In genomic region chr15:69760263-69760855, GRCh38 we compare ENCODE assay signal across 9 cellular contexts.
DNase-seq lines count a peak whose midpoint lies in the region; ATAC-seq and TF ChIP-seq lines count a peak whose summit lies in the region.
"Had no signal": no experiment of that assay in that cellular context is flagged by ENCODE, and none has a peak within 500 bp of the region (broad histone marks: within the 10 kb centered on the region; RNA-seq: fewer than 3 reads in every experiment).

No MANE protein-coding gene starts in this region.

- H4K20me1 ChIP-seq in SU-DHL-6 (ENCODE audit: low read depth, low read length): no peaks in the 10 kb centered on the region

- H3K4me1 Mint-ChIP-seq in MCF 10A (ENCODE audit: insufficient read depth, unreplicated experiment): peaks cover 23% of the 10 kb centered on the region

- H3K36me3 ChIP-seq in breast epithelium: no peaks in the 10 kb centered on the region
- H3K36me3 ChIP-seq in SU-DHL-6 (ENCODE audit: low read length): no peaks in the 10 kb centered on the region
- H3K36me3 ChIP-seq in transverse colon: no peaks in the 10 kb centered on the region

- H3K27ac Mint-ChIP-seq in MCF 10A (ENCODE audit: low read depth, unreplicated experiment): peak overlapping the region; percentile 73

- H3F3A ChIP-seq in SU-DHL-6 (ENCODE audit: insufficient read depth): no peaks in the 10 kb centered on the region

- H3K27me3 ChIP-seq in breast epithelium: no peaks in the 10 kb centered on the region
- H3K27me3 ChIP-seq in SU-DHL-6 (ENCODE audit: low read length): no peaks in the 10 kb centered on the region
- H3K27me3 ChIP-seq in transverse colon: no peaks in the 10 kb centered on the region

- DNase-seq in MCF 10A (ENCODE audit: unreplicated experiment) (peak; percentile 66), breast epithelium (ENCODE audit: low spot score in 2 of 2) (no peak), fibroblast of villous mesenchyme (ENCODE audit: low read depth) (peak; percentile 95), transverse colon (no peak), UCSD-AML1 (lab: John Stamatoyannopoulos, UW; ENCODE audit: unreplicated experiment) (no peak), dermis blood vessel endothelial cell (no peak)
- DNase-seq: NCI-H2081 treated with DMSO at 0.1 percent for 48 hours had no signal

- peak overlapping the region; percentile 5 for H3K4me2 ChIP-seq in SU-DHL-6 (ENCODE audit: low read depth, low read length, poor library complexity, severe bottlenecking)

- H3K4me3 ChIP-seq in breast epithelium (no peak overlapping the region), SU-DHL-6 (ENCODE audit: insufficient read depth, low read length, poor library complexity, severe bottlenecking) (no peak overlapping the region), fibroblast of villous mesenchyme (ENCODE audit: low read depth, low read length) (no peak overlapping the region), transverse colon (no peak overlapping the region)

- no peaks in the 10 kb centered on the region for H3K27me3 Mint-ChIP-seq in MCF 10A (ENCODE audit: insufficient read depth, unreplicated experiment)

- H3K4me1 ChIP-seq in breast epithelium (no peaks in the 10 kb centered on the region), transverse colon (peaks cover 6 to 14% (median 8%) of the 10 kb centered on the region in 4 donors)

- H3K27ac ChIP-seq in breast epithelium: peak overlapping the region in 1 of 2 donors; percentile 77
- H3K27ac ChIP-seq in SU-DHL-6 (ENCODE audit: low read depth, low read length): peak overlapping the region; percentile 11; the same call in 1 of the 2 replicates
- H3K27ac ChIP-seq in transverse colon: peak overlapping the region in 3 of 4 donors; percentile 21 to 47 (median 31)

- no peaks in the 10 kb centered on the region for H3K79me2 ChIP-seq in SU-DHL-6 (ENCODE audit: insufficient read depth, low read length)

- no TSS peak for BruUV-seq in MCF 10A (replicated peaks; lab: Mats Ljungman, UMichigan)

- TF ChIP-seq EP300 in transverse colon (IDR thresholded peaks at IDR 0.05; ENCODE audit: low read depth): no peak

- TF ChIP-seq CTCF in MCF 10A (IDR thresholded peaks at IDR 0.05; ENCODE audit: unreplicated experiment) (no peak), breast epithelium (IDR thresholded peaks at IDR 0.05) (no peak), SU-DHL-6 (IDR thresholded peaks at IDR 0.05; ENCODE audit: insufficient read depth, low read length, poor library complexity, severe bottlenecking) (no peak), fibroblast of villous mesenchyme (IDR thresholded peaks at IDR 0.05; ENCODE audit: insufficient read depth, low read depth, low read length) (no peak), transverse colon (IDR thresholded peaks at IDR 0.05) (no peak)

- intact Hi-C loops in MCF 10A (cut with micrococcal nuclease) (loop anchor here (2.0 kb wide), 1 partner anchor 336 kb away; the partner anchor contains the start of gene TLE3), breast epithelium (cut with DNase I; ENCODE audit: low total_unique reads) (no loop called here), transverse colon (cut with DNase I; ENCODE audit: low total_unique reads) (no loop called here)

- in situ Hi-C loops in transverse colon (cut with MboI; ENCODE audit: low pct_ligation_motif_present in 1 of 4, low pct_unique_long_range_greater_than_20kb in 1 of 4, low sequenced_read_pairs in 3 of 4): no loop called here

- CTCF ChIA-PET in MCF 10A (lab: Yijun Ruan, JAX): interaction anchor here (0.7 kb wide), 1 partner anchor 260 kb away, joined by 3 read pairs; no protein-coding TSS in a partner anchor

- H3K9ac ChIP-seq in SU-DHL-6 (ENCODE audit: low read length): no peak overlapping the region

- H3K9me3 ChIP-seq in breast epithelium (no peaks in the 10 kb centered on the region), SU-DHL-6 (ENCODE audit: insufficient read depth, low read length) (no peaks in the 10 kb centered on the region), transverse colon (no peaks in the 10 kb centered on the region)

- H3K36me3 Mint-ChIP-seq in MCF 10A (ENCODE audit: insufficient read depth, unreplicated experiment): no peaks in the 10 kb centered on the region

- peak overlapping the region; percentile 13 for H3K4me3 Mint-ChIP-seq in MCF 10A (ENCODE audit: unreplicated experiment)

- H3K9me2 ChIP-seq in SU-DHL-6 (replicated peaks; ENCODE audit: insufficient read depth, low read length): no peaks in the 10 kb centered on the region

- no peak for ATAC-seq in HG02870 (IDR thresholded peaks at IDR 0.05; ENCODE audit: unreplicated experiment)

- H2AFZ ChIP-seq in SU-DHL-6 (ENCODE audit: low read depth, low read length, severe bottlenecking): no peak overlapping the region

- TF ChIP-seq POLR2A in breast epithelium (IDR thresholded peaks at IDR 0.05): no peak
- TF ChIP-seq POLR2A in transverse colon (IDR thresholded peaks at IDR 0.05): no peak

- H3K9me3 Mint-ChIP-seq in MCF 10A (ENCODE audit: unreplicated experiment): no peaks in the 10 kb centered on the region

- POLR2A ChIA-PET in MCF 10A (lab: Yijun Ruan, JAX): interaction anchor here (0.7 to 1.2 kb wide), 3 partner anchors 12 to 336 kb away, joined by 3 to 5 read pairs (median 3); no protein-coding TSS in a partner anchor

- 69 to 87% methylated on average over 2 to 3 of the region's 3 CpGs for WGBS in transverse colon (ENCODE audit: low coverage in 1 of 2), 2 donors

Comparison
In these comparisons a context has a peak if more than half of its experiments do, and no peak if none do; other contexts are left out.
1. DNase-seq: peak in MCF 10A (single experiment) and fibroblast of villous mesenchyme (single experiment); none in breast epithelium (0 of 2), transverse colon (single experiment), UCSD-AML1 (single experiment) and dermis blood vessel endothelial cell (single experiment).